ENCODE assay signal across 10 cellular contexts in genomic region chr12:105278043-105278697, GRCh38. TPM values are rescaled to one million over a fixed set of nuclear protein-coding genes. Genes with fewer than 3 reads are reported as not detected.
DNase-seq lines count a peak whose midpoint lies in the region; ATAC-seq and TF ChIP-seq lines count a peak whose summit lies in the region.
"Had no signal": no experiment of that assay in that cellular context is flagged by ENCODE, and none has a peak within 500 bp of the region (broad histone marks: within the 10 kb centered on the region; RNA-seq: fewer than 3 reads in every experiment).

No MANE protein-coding gene starts in this region.

- ATAC-seq in GM23338: peak; percentile 61
- ATAC-seq in RWPE2 (ENCODE audit: low read depth): peak; percentile 42; the same call in 1 of the 3 replicates

- DNase-seq in GM23338 (ENCODE audit: low spot score): peak; percentile 36
- DNase-seq in RWPE2 (ENCODE audit: low spot score): no peak
- DNase-seq in fibroblast of villous mesenchyme (ENCODE audit: low read depth): peak; percentile 25
- no peak for DNase-seq in suprapubic skin (ENCODE audit: low spot score in 2 of 2)
- DNase-seq in activated naive CD4-positive, alpha-beta T cell treated with anti-CD3 and anti-CD28 coated beads, Interleukin-2, amount 50 U/mL, for 16 hours: no peak
- no peak for DNase-seq in NCI-H2171 (lab: John Stamatoyannopoulos, UW)
- no peak for DNase-seq in ureter (ENCODE audit: low spot score)
- DNase-seq: activated CD4-positive, CD25-positive, alpha-beta regulatory T cell treated with anti-CD3 and anti-CD28 coated beads, Interleukin-2, amount 50 U/mL, for 72 hours; MG63 had no signal

- H3F3A ChIP-seq in GM23338 (replicated peaks; ENCODE audit: low read depth): no peaks in the 10 kb centered on the region

- H3K27me3 ChIP-seq in GM23338 (ENCODE audit: insufficient read depth) (no peaks in the 10 kb centered on the region), RWPE2 (ENCODE audit: insufficient read depth, poor library complexity, severe bottlenecking) (no peaks in the 10 kb centered on the region), suprapubic skin (no peaks in the 10 kb centered on the region)
- H3K27me3 ChIP-seq: MG63 had no signal

- H3K36me3 Mint-ChIP-seq in GM23338 (ENCODE audit: low read depth): no peaks in the 10 kb centered on the region
- H3K36me3 Mint-ChIP-seq: activated naive CD8-positive, alpha-beta T cell had no signal

- no peaks in the 10 kb centered on the region; the same call in 2 of the 3 replicates for H3K9me3 Mint-ChIP-seq in GM23338

- TF ChIP-seq CTCF in GM23338 (conservative IDR thresholded peaks at IDR 0.05; ENCODE audit: low read depth in 2 of 2) (no peak; a peak in 2 of 4 replicates), RWPE2 (IDR thresholded peaks at IDR 0.05; ENCODE audit: poor library complexity, severe bottlenecking) (no peak), fibroblast of villous mesenchyme (IDR thresholded peaks at IDR 0.05; ENCODE audit: insufficient read depth, low read depth, low read length) (peak; percentile 43), suprapubic skin (IDR thresholded peaks at IDR 0.05) (peak; percentile 6 to 36)

- no peaks in the 10 kb centered on the region for H3K36me3 ChIP-seq in GM23338 (ENCODE audit: insufficient read depth)
- no peaks in the 10 kb centered on the region for H3K36me3 ChIP-seq in RWPE2 (ENCODE audit: low read depth)
- no peaks in the 10 kb centered on the region for H3K36me3 ChIP-seq in suprapubic skin
- H3K36me3 ChIP-seq: MG63 had no signal

- no peak overlapping the region for H3K27ac Mint-ChIP-seq in GM23338
- H3K27ac Mint-ChIP-seq: activated naive CD8-positive, alpha-beta T cell had no signal

- H3K27me3 Mint-ChIP-seq in GM23338 (ENCODE audit: insufficient read depth, low read depth, poor library complexity): peaks cover 2% of the 10 kb centered on the region

- H3K27ac ChIP-seq in GM23338 (ENCODE audit: low read depth): no peak overlapping the region
- H3K27ac ChIP-seq in RWPE2 (ENCODE audit: poor library complexity, severe bottlenecking): no peak overlapping the region
- H3K27ac ChIP-seq in suprapubic skin: no peak overlapping the region

- no peaks in the 10 kb centered on the region for H3K9me3 ChIP-seq in RWPE2 (ENCODE audit: severe bottlenecking)
- no peaks in the 10 kb centered on the region for H3K9me3 ChIP-seq in suprapubic skin
- H3K9me3 ChIP-seq: MG63 had no signal

- H4K20me1 ChIP-seq in GM23338 (replicated peaks; ENCODE audit: insufficient read depth): no peaks in the 10 kb centered on the region

- H3K9me2 ChIP-seq in GM23338 (ENCODE audit: insufficient read depth): no peaks in the 10 kb centered on the region

- no peak for TF ChIP-seq EP300 in suprapubic skin (IDR thresholded peaks at IDR 0.05)

- H3K4me2 ChIP-seq in GM23338: no peak overlapping the region

- WGBS in suprapubic skin: 77% methylated on average over 4 of the region's 4 CpGs

- H3K4me1 ChIP-seq in GM23338 (ENCODE audit: insufficient read depth) (0 out of 2 replicates have a peak, but pooled peaks cover 3% of the 10 kb centered on the region), RWPE2 (ENCODE audit: insufficient read depth, poor library complexity, severe bottlenecking) (peaks cover 12% of the 10 kb centered on the region), suprapubic skin (peaks cover 22% of the 10 kb centered on the region)

- H3K4me3 ChIP-seq in GM23338: no peak overlapping the region
- no peak overlapping the region for H3K4me3 ChIP-seq in RWPE2 (ENCODE audit: severe bottlenecking)
- no peak overlapping the region for H3K4me3 ChIP-seq in fibroblast of villous mesenchyme (ENCODE audit: low read depth, low read length)
- H3K4me3 ChIP-seq in suprapubic skin: no peak overlapping the region
- H3K4me3 ChIP-seq: MG63 had no signal

- H3K79me2 ChIP-seq in GM23338 (replicated peaks; ENCODE audit: insufficient read depth): no peaks in the 10 kb centered on the region

- H2AFZ ChIP-seq in GM23338: no peak overlapping the region; the same call in 1 of the 2 replicates

- TF ChIP-seq POLR2A in suprapubic skin (IDR thresholded peaks at IDR 0.05): no peak

- no peak overlapping the region for H3K4me3 Mint-ChIP-seq in GM23338
- H3K4me3 Mint-ChIP-seq: activated naive CD8-positive, alpha-beta T cell had no signal

- H3K4me1 Mint-ChIP-seq in GM23338: peaks cover 6% of the 10 kb centered on the region

TF ChIP-seq in GM23338, 12 proteins besides CTCF, POLR2A, EP300 and RAD21 (continues in another document):
- TF ChIP-seq JUNB (IDR thresholded peaks at IDR 0.05; ENCODE audit: unreplicated experiment) (no peak), NANOG (IDR thresholded peaks at IDR 0.05; ENCODE audit: borderline replicate concordance) (no peak), ETS1 (IDR thresholded peaks at IDR 0.05) (no peak), EZH2phosphoT487 (IDR thresholded peaks at IDR 0.05; ENCODE audit: unreplicated experiment) (no peak), CREB1 (CRISPR knock-in tag; IDR thresholded peaks at IDR 0.05; ENCODE audit: low read depth) (no peak), ZNF462 (CRISPR knock-in tag; IDR thresholded peaks at IDR 0.05) (no peak)

RNA-seq across cellular contexts. Expression of gene APPL2, which starts 42.2 kb away (rescaled TPM):
- 15.1 and 17.4 TPM in 2 replicates for total RNA-seq in GM23338 (2014; rRNA removed; shearing (Covaris generic))
- polyA plus RNA-seq in GM23338 (2016; fragmentation: Nextera tagmentation; extraction: Ambion mirVana): 6.2 and 9.3 TPM in 2 replicates
- total RNA-seq in fibroblast of villous mesenchyme (40.9 and 60.9 TPM in 2 replicates), suprapubic skin (100 to 1,000 TPM in 3 of 4 donors, 10 to 100 TPM in 1; 95.2 to 172 (median 110) TPM), ureter (36.5 TPM)

RNA-seq across cellular contexts. Expression of gene C12orf75, which starts 52.3 kb away (rescaled TPM):
- 35.1 and 43.9 TPM in 2 replicates for total RNA-seq in GM23338 (2014; rRNA removed; shearing (Covaris generic))
- 69.8 and 73.5 TPM in 2 replicates for polyA plus RNA-seq in GM23338 (2016; fragmentation: Nextera tagmentation; extraction: Ambion mirVana)
- 295 and 302 TPM in 2 replicates for total RNA-seq in fibroblast of villous mesenchyme
- 10 to 100 TPM; 17.4 to 28.5 (median 25.3) TPM for total RNA-seq in suprapubic skin
- total RNA-seq in ureter: 31.3 TPM

Comparison
In these comparisons a context has a peak if more than half of its experiments do, and no peak if none do; other contexts are left out.
1. DNase-seq: peak in GM23338 (single experiment) and fibroblast of villous mesenchyme (single experiment); none in RWPE2 (single experiment), suprapubic skin (0 of 2), activated naive CD4-positive, alpha-beta T cell treated with anti-CD3 and anti-CD28 coated beads, Interleukin-2, amount 50 U/mL, for 16 hours (single experiment), NCI-H2171 (single experiment) and ureter (single experiment).
2. CTCF ChIP-seq: peak in fibroblast of villous mesenchyme (single experiment) and suprapubic skin (2 of 2); none in GM23338 (0 of 2) and RWPE2 (single experiment).